In genomic region chr9:114515528-114515927, GRCh38 we compare ENCODE assay signal across 34 cellular contexts.
"Had no signal": no experiment of that assay in that cellular context is flagged by ENCODE, and none has a peak within 500 bp of the region (broad histone marks: within the 10 kb centered on the region; RNA-seq: fewer than 3 reads in every experiment).

No MANE protein-coding gene starts in this region.

- H3K4me3 Mint-ChIP-seq: activated B cell treated with CpG ODN at 0.5 μM for 24 hours; activated CD4-positive, alpha-beta memory T cell treated with anti-CD3 and anti-CD28 coated beads for 36 hours; activated CD4-positive, alpha-beta T cell treated with anti-CD3 and anti-CD28 coated beads, Interleukin-2, amount 10 ng/mL, durations not matched to agents 24 days and 14 days; activated CD8-positive, alpha-beta T cell treated with anti-CD3 and anti-CD28 coated beads for 36 hours; activated naive CD4-positive, alpha-beta T cell treated with anti-CD3 and anti-CD28 coated beads, Interleukin-2, amount 10 ng/mL, durations not matched to agents 7 days and 5 days; activated naive CD4-positive, alpha-beta T cell treated with anti-CD3 and anti-CD28 coated beads, Interleukin-2, amount 50 U/mL, for 24 hours; activated naive CD8-positive, alpha-beta T cell; activated naive CD8-positive, alpha-beta T cell treated with anti-CD3 and anti-CD28 coated beads, Interleukin-2, amount 10 ng/mL, durations not matched to agents 7 days and 5 days; activated naive CD8-positive, alpha-beta T cell treated with anti-CD3 and anti-CD28 coated beads, Interleukin-2, amount 50 U/mL, for 24 hours; activated T-cell treated with anti-CD3 and anti-CD28 coated beads, Interleukin-2, amount 50 U/mL, for 24 hours; T-helper 1 cell treated with Interleukin-12 subunit alpha and Interleukin-12 subunit beta and Interleukin-4 antibody, amounts not matched to agents 30 μg/mL and 1 μg/mL, for 36 hours; T-helper 2 cell treated with Interferon-gamma antibody and Interleukin-4, amounts not matched to agents 5 μg/mL and 100 μg/mL, for 36 hours had no signal

- H3K36me3 Mint-ChIP-seq: activated CD4-positive, alpha-beta memory T cell treated with anti-CD3 and anti-CD28 coated beads for 36 hours; activated naive CD4-positive, alpha-beta T cell treated with anti-CD3 and anti-CD28 coated beads, Interleukin-2, amount 50 U/mL, for 24 hours; activated naive CD8-positive, alpha-beta T cell; activated naive CD8-positive, alpha-beta T cell treated with anti-CD3 and anti-CD28 coated beads, Interleukin-2, amount 10 ng/mL, durations not matched to agents 7 days and 5 days had no signal

- H3K9me3 ChIP-seq: body of pancreas, breast epithelium had no signal

- H3K4me3 ChIP-seq: body of pancreas, breast epithelium had no signal

- H3K27me3 ChIP-seq: body of pancreas, brain microvascular endothelial cell, breast epithelium had no signal

- DNase-seq: activated B cell treated with CpG ODN at 0.5 μM for 24 hours; activated CD4-positive, alpha-beta memory T cell treated with anti-CD3 and anti-CD28 coated beads for 36 hours; activated CD4-positive, alpha-beta T cell treated with anti-CD3 and anti-CD28 coated beads for 4 hours; activated CD4-positive, alpha-beta T cell treated with anti-CD3 and anti-CD28 coated beads, Interleukin-2, amount 10 ng/mL, durations not matched to agents 24 days and 14 days; activated CD4-positive, alpha-beta T cell treated with anti-CD3 and anti-CD28 coated beads, Interleukin-2, amount 50 U/mL, for 1 hour; activated CD4-positive, alpha-beta T cell treated with anti-CD3 and anti-CD28 coated beads, Interleukin-2, amount 50 U/mL, for 4 hours; activated CD4-positive, CD25-positive, alpha-beta regulatory T cell treated with anti-CD3 and anti-CD28 coated beads, Interleukin-2, amount 50 U/mL, for 72 hours; activated CD8-positive, alpha-beta memory T cell treated with anti-CD3 and anti-CD28 coated beads, Interleukin-2, amount 50 U/mL, for 4 hours; activated CD8-positive, alpha-beta T cell treated with anti-CD3 and anti-CD28 coated beads for 36 hours; activated effector memory CD4-positive, alpha-beta T cell treated with Interleukin-2 at 50 U/mL for 16 hours; activated gamma-delta T cell; activated naive CD4-positive, alpha-beta T cell treated with anti-CD3 and anti-CD28 coated beads, Interleukin-2, amount 10 ng/mL, durations not matched to agents 7 days and 5 days; activated naive CD4-positive, alpha-beta T cell treated with Interleukin-2 at 50 U/mL for 16 hours; activated naive CD8-positive, alpha-beta T cell treated with anti-CD3 and anti-CD28 coated beads, Interleukin-2, amount 10 ng/mL, durations not matched to agents 7 days and 5 days; activated naive CD8-positive, alpha-beta T cell treated with anti-CD3 and anti-CD28 coated beads, Interleukin-2, amount 50 U/mL, for 24 hours; activated T-cell treated with anti-CD3 and anti-CD28 coated beads for 4 hours; activated T-cell treated with anti-CD3 and anti-CD28 coated beads, Interleukin-2, amount 50 U/mL, for 24 hours; activated T-cell treated with anti-CD3 and anti-CD28 coated beads, Interleukin-2, amount 50 U/mL, for 48 hours; amniotic stem cell; aorta; body of pancreas; brain microvascular endothelial cell; central memory CD4-positive, alpha-beta T cell; SW 1271; T-helper 1 cell; T-helper 2 cell; T-helper 9 cell had no signal

- H3K27ac ChIP-seq: body of pancreas, brain microvascular endothelial cell, breast epithelium, VCaP had no signal

- ATAC-seq: activated CD8-positive, alpha-beta T cell treated with anti-CD3 and anti-CD28 coated beads for 36 hours; activated naive CD8-positive, alpha-beta T cell treated with anti-CD3 and anti-CD28 coated beads, Interleukin-2, amount 50 U/mL, for 24 hours; body of pancreas had no signal

- H3K9me3 Mint-ChIP-seq: activated B cell treated with CpG ODN at 0.5 μM for 24 hours; activated CD4-positive, alpha-beta memory T cell treated with anti-CD3 and anti-CD28 coated beads for 36 hours; activated CD4-positive, alpha-beta T cell treated with anti-CD3 and anti-CD28 coated beads, Interleukin-2, amount 10 ng/mL, durations not matched to agents 24 days and 14 days; activated naive CD4-positive, alpha-beta T cell treated with anti-CD3 and anti-CD28 coated beads, Interleukin-2, amount 10 ng/mL, durations not matched to agents 7 days and 5 days; activated naive CD4-positive, alpha-beta T cell treated with anti-CD3 and anti-CD28 coated beads, Interleukin-2, amount 50 U/mL, for 24 hours; activated naive CD8-positive, alpha-beta T cell treated with anti-CD3 and anti-CD28 coated beads, Interleukin-2, amount 10 ng/mL, durations not matched to agents 7 days and 5 days; activated naive CD8-positive, alpha-beta T cell treated with anti-CD3 and anti-CD28 coated beads, Interleukin-2, amount 50 U/mL, for 24 hours; activated T-cell treated with anti-CD3 and anti-CD28 coated beads, Interleukin-2, amount 50 U/mL, for 24 hours; activated T-helper 2 cell treated with anti-CD3 and anti-CD28 coated beads, Interferon-gamma antibody, Interleukin-2, Interleukin-4, amounts not matched to agents 10 μg/mL and 5 μg/mL and 100 μg/mL, durations not matched to agents 14 hours and 24 hours and 36 hours; T-helper 2 cell treated with Interferon-gamma antibody and Interleukin-4, amounts not matched to agents 5 μg/mL and 100 μg/mL, for 36 hours had no signal

- H3K36me3 ChIP-seq: brain microvascular endothelial cell, breast epithelium had no signal

- H3K4me1 ChIP-seq: body of pancreas, breast epithelium had no signal

- H3K27ac Mint-ChIP-seq: activated B cell treated with CpG ODN at 0.5 μM for 24 hours; activated CD4-positive, alpha-beta memory T cell treated with anti-CD3 and anti-CD28 coated beads for 36 hours; activated CD4-positive, alpha-beta T cell treated with anti-CD3 and anti-CD28 coated beads, Interleukin-2, amount 10 ng/mL, durations not matched to agents 24 days and 14 days; activated CD8-positive, alpha-beta T cell treated with anti-CD3 and anti-CD28 coated beads for 36 hours; activated naive CD4-positive, alpha-beta T cell treated with anti-CD3 and anti-CD28 coated beads, Interleukin-2, amount 10 ng/mL, durations not matched to agents 7 days and 5 days; activated naive CD4-positive, alpha-beta T cell treated with anti-CD3 and anti-CD28 coated beads, Interleukin-2, amount 50 U/mL, for 24 hours; activated naive CD8-positive, alpha-beta T cell; activated naive CD8-positive, alpha-beta T cell treated with anti-CD3 and anti-CD28 coated beads, Interleukin-2, amount 10 ng/mL, durations not matched to agents 7 days and 5 days; activated naive CD8-positive, alpha-beta T cell treated with anti-CD3 and anti-CD28 coated beads, Interleukin-2, amount 50 U/mL, for 24 hours; activated T-cell treated with anti-CD3 and anti-CD28 coated beads, Interleukin-2, amount 50 U/mL, for 24 hours; activated T-helper 2 cell treated with anti-CD3 and anti-CD28 coated beads, Interferon-gamma antibody, Interleukin-2, Interleukin-4, amounts not matched to agents 10 μg/mL and 5 μg/mL and 100 μg/mL, durations not matched to agents 14 hours and 24 hours and 36 hours; T-helper 1 cell treated with Interleukin-12 subunit alpha and Interleukin-12 subunit beta and Interleukin-4 antibody, amounts not matched to agents 30 μg/mL and 1 μg/mL, for 36 hours; T-helper 2 cell treated with Interferon-gamma antibody and Interleukin-4, amounts not matched to agents 5 μg/mL and 100 μg/mL, for 36 hours had no signal
